Comparison of ENCODE assay signal across 21 cellular contexts in the genomic region with DNA sequence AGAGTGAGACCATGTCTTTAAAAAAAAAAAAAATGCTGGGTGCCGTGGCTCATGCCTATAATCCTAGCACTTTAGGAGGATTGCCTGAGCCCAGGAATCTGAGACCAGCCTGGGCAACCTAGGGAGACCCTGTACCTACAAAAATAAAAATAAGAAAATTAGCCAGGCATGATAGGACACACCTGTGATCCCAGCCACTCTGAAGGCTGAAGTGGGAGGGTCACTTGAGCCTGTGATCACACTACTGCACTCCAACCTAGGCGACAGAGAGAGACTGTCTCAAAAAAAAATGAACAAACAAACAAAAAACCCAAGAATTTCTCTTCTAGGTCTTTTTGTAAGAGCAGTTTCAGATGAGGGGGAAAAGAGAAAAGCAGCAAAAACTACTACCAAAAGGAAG. TPM values are rescaled to one million over a fixed set of nuclear protein-coding genes. Genes with fewer than 3 reads are reported as not detected.
DNase-seq lines count a peak whose midpoint lies in the region; ATAC-seq and TF ChIP-seq lines count a peak whose summit lies in the region.
"Had no signal": no experiment of that assay in that cellular context is flagged by ENCODE, and none has a peak within 500 bp of the region (broad histone marks: within the 10 kb centered on the region; RNA-seq: fewer than 3 reads in every experiment).

No MANE protein-coding gene starts in this region.

- peaks cover 37% of the 10 kb centered on the region for H3K36me3 Mint-ChIP-seq in activated CD8-positive, alpha-beta T cell treated with anti-CD3 and anti-CD28 coated beads, Interleukin-2, amount 10 ng/mL, durations not matched to agents 7 days and 5 days (ENCODE audit: low read depth)
- peaks cover 16% of the 10 kb centered on the region for H3K36me3 Mint-ChIP-seq in activated CD8-positive, alpha-beta T cell treated with anti-CD3 and anti-CD28 coated beads for 36 hours (ENCODE audit: low read depth)
- peaks cover 17% of the 10 kb centered on the region for H3K36me3 Mint-ChIP-seq in CD4-positive, CD25-positive, alpha-beta regulatory T cell
- H3K36me3 Mint-ChIP-seq in T-helper 17 cell (ENCODE audit: low read depth): peaks cover 14% of the 10 kb centered on the region
- H3K36me3 Mint-ChIP-seq in endodermal cell (ENCODE audit: low read depth): peaks cover 45% of the 10 kb centered on the region

- no peak for TF ChIP-seq EP300 in suprapubic skin (IDR thresholded peaks at IDR 0.05)

- ATAC-seq in activated CD8-positive, alpha-beta T cell treated with anti-CD3 and anti-CD28 coated beads, Interleukin-2, amount 10 ng/mL, durations not matched to agents 7 days and 5 days: no peak
- no peak for ATAC-seq in activated CD8-positive, alpha-beta T cell treated with anti-CD3 and anti-CD28 coated beads for 36 hours
- no peak for ATAC-seq in CD4-positive, CD25-positive, alpha-beta regulatory T cell (ENCODE audit: low read depth in 2 of 2)
- ATAC-seq in T-helper 17 cell (no peak), gastrocnemius medialis (no peak)
- ATAC-seq: GM12878 had no signal

- no peaks in the 10 kb centered on the region for H3K27me3 Mint-ChIP-seq in activated CD8-positive, alpha-beta T cell treated with anti-CD3 and anti-CD28 coated beads, Interleukin-2, amount 10 ng/mL, durations not matched to agents 7 days and 5 days (ENCODE audit: low read depth)
- H3K27me3 Mint-ChIP-seq in activated CD8-positive, alpha-beta T cell treated with anti-CD3 and anti-CD28 coated beads for 36 hours: no peaks in the 10 kb centered on the region
- no peaks in the 10 kb centered on the region for H3K27me3 Mint-ChIP-seq in CD4-positive, CD25-positive, alpha-beta regulatory T cell
- no peaks in the 10 kb centered on the region for H3K27me3 Mint-ChIP-seq in T-helper 17 cell
- H3K27me3 Mint-ChIP-seq in endodermal cell (ENCODE audit: insufficient read depth): no peaks in the 10 kb centered on the region

- peaks cover 63% of the 10 kb centered on the region for H3K36me3 ChIP-seq in CD4-positive, CD25-positive, alpha-beta regulatory T cell (ENCODE audit: control insufficient read depth, insufficient read depth, low read length)
- H3K36me3 ChIP-seq in endodermal cell (ENCODE audit: control insufficient read depth, insufficient read depth, low read length): peaks cover 79% of the 10 kb centered on the region
- peaks cover 81% of the 10 kb centered on the region for H3K36me3 ChIP-seq in suprapubic skin
- peaks cover 0 to 82% of the 10 kb centered on the region in 2 donors for H3K36me3 ChIP-seq in gastrocnemius medialis

- DNase-seq in activated CD8-positive, alpha-beta T cell treated with anti-CD3 and anti-CD28 coated beads, Interleukin-2, amount 10 ng/mL, durations not matched to agents 7 days and 5 days: no peak
- no peak for DNase-seq in activated CD8-positive, alpha-beta T cell treated with anti-CD3 and anti-CD28 coated beads for 36 hours
- DNase-seq in CD4-positive, CD25-positive, alpha-beta regulatory T cell: no peak
- DNase-seq in T-helper 17 cell (no peak), endodermal cell (no peak), suprapubic skin (ENCODE audit: low spot score in 2 of 2) (no peak), gastrocnemius medialis (no peak)
- DNase-seq: BE2C, Calu3, DMS53, EL, H9, NCI-H1417, NCI-H187, NCI-H2107, NCI-H2227 treated with DMSO at 0.1 percent for 48 hours, NCI-H510A treated with DMSO at 0.1 percent for 48 hours, NCI-H774, OCI-M1 had no signal

- peak overlapping the region; percentile 83 for H3K27ac Mint-ChIP-seq in activated CD8-positive, alpha-beta T cell treated with anti-CD3 and anti-CD28 coated beads, Interleukin-2, amount 10 ng/mL, durations not matched to agents 7 days and 5 days
- no peak overlapping the region for H3K27ac Mint-ChIP-seq in activated CD8-positive, alpha-beta T cell treated with anti-CD3 and anti-CD28 coated beads for 36 hours
- H3K27ac Mint-ChIP-seq in CD4-positive, CD25-positive, alpha-beta regulatory T cell: peak overlapping the region in 2 of 3 donors; percentile 53 to 71
- H3K27ac Mint-ChIP-seq in T-helper 17 cell (peak overlapping the region; percentile 82), endodermal cell (peak overlapping the region; percentile 41)
- H3K27ac Mint-ChIP-seq: CD8-positive, alpha-beta T cell; H9 had no signal

- no peak overlapping the region for H3K4me3 Mint-ChIP-seq in activated CD8-positive, alpha-beta T cell treated with anti-CD3 and anti-CD28 coated beads, Interleukin-2, amount 10 ng/mL, durations not matched to agents 7 days and 5 days
- no peak overlapping the region for H3K4me3 Mint-ChIP-seq in activated CD8-positive, alpha-beta T cell treated with anti-CD3 and anti-CD28 coated beads for 36 hours
- no peak overlapping the region for H3K4me3 Mint-ChIP-seq in CD4-positive, CD25-positive, alpha-beta regulatory T cell
- H3K4me3 Mint-ChIP-seq in T-helper 17 cell (peak overlapping the region; percentile 5), endodermal cell (no peak overlapping the region)
- H3K4me3 Mint-ChIP-seq: CD8-positive, alpha-beta T cell; H9 had no signal

- H3K4me1 ChIP-seq in CD4-positive, CD25-positive, alpha-beta regulatory T cell (ENCODE audit: control insufficient read depth, insufficient read depth, low read length, poor library complexity, severe bottlenecking): peaks cover 7% of the 10 kb centered on the region
- H3K4me1 ChIP-seq in endodermal cell (ENCODE audit: control insufficient read depth, insufficient read depth, low read length) (no peaks in the 10 kb centered on the region), suprapubic skin (no peaks in the 10 kb centered on the region), gastrocnemius medialis (no peaks in the 10 kb centered on the region)
- H3K4me1 ChIP-seq: BE2C had no signal

- WGBS in endodermal cell (ENCODE audit: insufficient coverage in 1 of 2, insufficient read length in 1 of 2), 2 experiments: 100% methylated on average over 1 of the region's 2 CpGs
- 98% methylated on average over 2 of the region's 2 CpGs for WGBS in suprapubic skin

- CTCF ChIA-PET in activated CD8-positive, alpha-beta T cell treated with anti-CD3 and anti-CD28 coated beads, Interleukin-2, amount 10 ng/mL, durations not matched to agents 7 days and 5 days (lab: Charles Lee): no interaction called here
- CTCF ChIA-PET in activated CD8-positive, alpha-beta T cell treated with anti-CD3 and anti-CD28 coated beads for 36 hours (lab: Charles Lee): no interaction called here

- intact Hi-C loops in activated CD8-positive, alpha-beta T cell treated with anti-CD3 and anti-CD28 coated beads for 36 hours (cut with micrococcal nuclease): no loop called here
- intact Hi-C loops in gastrocnemius medialis (cut with DNase I; ENCODE audit: low total_unique reads): no loop called here

- no peak overlapping the region for H3K4me3 ChIP-seq in CD4-positive, CD25-positive, alpha-beta regulatory T cell (ENCODE audit: low read depth, low read length)
- H3K4me3 ChIP-seq in endodermal cell (ENCODE audit: low read length) (no peak overlapping the region), suprapubic skin (no peak overlapping the region), gastrocnemius medialis (no peak overlapping the region)
- H3K4me3 ChIP-seq: GM12878 had no signal

- H3K9me3 ChIP-seq in CD4-positive, CD25-positive, alpha-beta regulatory T cell (ENCODE audit: control insufficient read depth in 2 of 2, low read length in 2 of 2): no peaks in the 10 kb centered on the region
- H3K9me3 ChIP-seq in T-helper 17 cell (ENCODE audit: control insufficient read depth, low read length, poor library complexity, severe bottlenecking): no peaks in the 10 kb centered on the region
- no peaks in the 10 kb centered on the region for H3K9me3 ChIP-seq in endodermal cell (ENCODE audit: control insufficient read depth, low read length)
- H3K9me3 ChIP-seq in suprapubic skin: no peaks in the 10 kb centered on the region
- H3K9me3 ChIP-seq in gastrocnemius medialis: no peaks in the 10 kb centered on the region
- H3K9me3 ChIP-seq: BE2C had no signal

- H3K27me3 ChIP-seq in CD4-positive, CD25-positive, alpha-beta regulatory T cell (ENCODE audit: control insufficient read depth, insufficient read depth, low read length): no peaks in the 10 kb centered on the region
- no peaks in the 10 kb centered on the region for H3K27me3 ChIP-seq in endodermal cell (ENCODE audit: control insufficient read depth, insufficient read depth, low read length, poor library complexity, severe bottlenecking)
- no peaks in the 10 kb centered on the region for H3K27me3 ChIP-seq in suprapubic skin
- no peaks in the 10 kb centered on the region for H3K27me3 ChIP-seq in gastrocnemius medialis
- H3K27me3 ChIP-seq: BE2C had no signal

- H3K9ac ChIP-seq in endodermal cell (ENCODE audit: extremely low read depth, low read length, poor library complexity, severe bottlenecking): no peak overlapping the region

- POLR2A ChIA-PET in activated CD8-positive, alpha-beta T cell treated with anti-CD3 and anti-CD28 coated beads, Interleukin-2, amount 10 ng/mL, durations not matched to agents 7 days and 5 days (lab: Charles Lee): no interaction called here
- POLR2A ChIA-PET in activated CD8-positive, alpha-beta T cell treated with anti-CD3 and anti-CD28 coated beads for 36 hours (lab: Charles Lee): no interaction called here

- H3K9me3 Mint-ChIP-seq in activated CD8-positive, alpha-beta T cell treated with anti-CD3 and anti-CD28 coated beads, Interleukin-2, amount 10 ng/mL, durations not matched to agents 7 days and 5 days (ENCODE audit: insufficient read depth): no peaks in the 10 kb centered on the region
- H3K9me3 Mint-ChIP-seq in activated CD8-positive, alpha-beta T cell treated with anti-CD3 and anti-CD28 coated beads for 36 hours: no peaks in the 10 kb centered on the region
- no peaks in the 10 kb centered on the region for H3K9me3 Mint-ChIP-seq in CD4-positive, CD25-positive, alpha-beta regulatory T cell
- H3K9me3 Mint-ChIP-seq in endodermal cell: no peaks in the 10 kb centered on the region
- H3K9me3 Mint-ChIP-seq: CD8-positive, alpha-beta T cell; H9 had no signal

- TF ChIP-seq CTCF in activated CD8-positive, alpha-beta T cell treated with anti-CD3 and anti-CD28 coated beads for 36 hours (IDR thresholded peaks at IDR 0.05): no peak
- TF ChIP-seq CTCF in endodermal cell (conservative IDR thresholded peaks at IDR 0.05): no peak
- TF ChIP-seq CTCF in suprapubic skin (IDR thresholded peaks at IDR 0.05): no peak
- no peak for TF ChIP-seq CTCF in gastrocnemius medialis (IDR thresholded peaks at IDR 0.05 in 4 of 5, conservative IDR thresholded peaks at IDR 0.05 in 1 of 5)

- TF ChIP-seq POLR2A in suprapubic skin (IDR thresholded peaks at IDR 0.05) (no peak), gastrocnemius medialis (IDR thresholded peaks at IDR 0.05) (no peak)

- in situ Hi-C loops in gastrocnemius medialis (cut with MboI; ENCODE audit: low sequenced_read_pairs in 4 of 4): no loop called here

- H3K4me1 Mint-ChIP-seq in activated CD8-positive, alpha-beta T cell treated with anti-CD3 and anti-CD28 coated beads, Interleukin-2, amount 10 ng/mL, durations not matched to agents 7 days and 5 days (ENCODE audit: low read depth): peaks cover 5% of the 10 kb centered on the region
- no peaks in the 10 kb centered on the region for H3K4me1 Mint-ChIP-seq in activated CD8-positive, alpha-beta T cell treated with anti-CD3 and anti-CD28 coated beads for 36 hours (ENCODE audit: low read depth)
- peaks cover 0 to 16% (median 9%) of the 10 kb centered on the region in 4 donors for H3K4me1 Mint-ChIP-seq in CD4-positive, CD25-positive, alpha-beta regulatory T cell
- peaks cover 12% of the 10 kb centered on the region for H3K4me1 Mint-ChIP-seq in T-helper 17 cell
- H3K4me1 Mint-ChIP-seq in endodermal cell: no peaks in the 10 kb centered on the region
- H3K4me1 Mint-ChIP-seq: H9 had no signal

- H3K27ac ChIP-seq in CD4-positive, CD25-positive, alpha-beta regulatory T cell (ENCODE audit: insufficient read depth, low read length, poor library complexity, severe bottlenecking): no peak overlapping the region
- H3K27ac ChIP-seq in endodermal cell (ENCODE audit: low read depth, low read length) (no peak overlapping the region), suprapubic skin (no peak overlapping the region), gastrocnemius medialis (no peak overlapping the region)

RNA-seq across cellular contexts. Expression of a gene that starts 34.6 kb away (rescaled TPM):
- total RNA-seq in activated CD8-positive, alpha-beta T cell treated with anti-CD3 and anti-CD28 coated beads, Interleukin-2, amount 10 ng/mL, durations not matched to agents 7 days and 5 days: 100 to 1,000 TPM; 502 to 542 TPM
- 100 to 1,000 TPM; 927 to 948 TPM for total RNA-seq in activated CD8-positive, alpha-beta T cell treated with anti-CD3 and anti-CD28 coated beads for 36 hours
- 167 TPM for total RNA-seq in CD4-positive, CD25-positive, alpha-beta regulatory T cell
- 100 to 1,000 TPM; 304 to 341 (median 328) TPM for polyA plus RNA-seq in CD4-positive, CD25-positive, alpha-beta regulatory T cell
- 100 to 1,000 TPM; 219 to 256 TPM for total RNA-seq in T-helper 17 cell
- total RNA-seq in endodermal cell: 100 to 1,000 TPM; 560 to 707 TPM
- polyA plus RNA-seq in endodermal cell (2013, experiment 1 of 2): 337 TPM
- polyA plus RNA-seq in endodermal cell (2013, experiment 2 of 2): 326 TPM
- 100 to 1,000 TPM; 239 to 695 (median 466) TPM for total RNA-seq in suprapubic skin
- total RNA-seq in gastrocnemius medialis: 100 to 1,000 TPM; 412 to 666 (median 508) TPM

RNA-seq across cellular contexts. Expression of a gene that starts 47.5 kb away (rescaled TPM):
- 100 to 1,000 TPM; 148 to 150 TPM for total RNA-seq in activated CD8-positive, alpha-beta T cell treated with anti-CD3 and anti-CD28 coated beads, Interleukin-2, amount 10 ng/mL, durations not matched to agents 7 days and 5 days
- 100 to 1,000 TPM; 296 to 301 TPM for total RNA-seq in activated CD8-positive, alpha-beta T cell treated with anti-CD3 and anti-CD28 coated beads for 36 hours
- total RNA-seq in CD4-positive, CD25-positive, alpha-beta regulatory T cell: 14.1 TPM
- polyA plus RNA-seq in CD4-positive, CD25-positive, alpha-beta regulatory T cell: 10 to 100 TPM; 46.3 to 72.3 (median 55.0) TPM
- total RNA-seq in T-helper 17 cell (10 to 100 TPM; 17.2 to 19.9 TPM), endodermal cell (100 to 1,000 TPM in 1 of 2 donors, 10 to 100 TPM in 1; 99.6 to 107 TPM), suprapubic skin (10 to 100 TPM; 21.1 to 67.6 (median 61.1) TPM), gastrocnemius medialis (10 to 100 TPM; 19.1 to 32.6 (median 29.2) TPM)
- 134 TPM for polyA plus RNA-seq in endodermal cell (2013, experiment 1 of 2)
- polyA plus RNA-seq in endodermal cell (2013, experiment 2 of 2): 136 TPM

RNA-seq across cellular contexts. Expression of a gene that starts 59.0 kb away (rescaled TPM):
- total RNA-seq in activated CD8-positive, alpha-beta T cell treated with anti-CD3 and anti-CD28 coated beads, Interleukin-2, amount 10 ng/mL, durations not matched to agents 7 days and 5 days: 10 to 100 TPM; 10.4 to 11.4 TPM
- total RNA-seq in activated CD8-positive, alpha-beta T cell treated with anti-CD3 and anti-CD28 coated beads for 36 hours: 10 to 100 TPM in 1 of 2 experiments, 1 to 10 TPM in 1; 7.0 to 10.2 TPM
- 27.4 TPM for total RNA-seq in CD4-positive, CD25-positive, alpha-beta regulatory T cell
- 1 to 10 TPM; 4.3 to 8.2 (median 5.8) TPM for polyA plus RNA-seq in CD4-positive, CD25-positive, alpha-beta regulatory T cell
- 10 to 100 TPM; 27.5 to 33.7 TPM for total RNA-seq in T-helper 17 cell
- total RNA-seq in endodermal cell: 10 to 100 TPM; 33.6 to 37.7 TPM
- polyA plus RNA-seq in endodermal cell (2013, experiment 1 of 2): 38.5 TPM
- polyA plus RNA-seq in endodermal cell (2013, experiment 2 of 2): 36.3 TPM
- 10 to 100 TPM; 15.3 to 91.7 (median 25.8) TPM for total RNA-seq in suprapubic skin
- 1 to 10 TPM; 4.6 to 9.8 (median 7.6) TPM for total RNA-seq in gastrocnemius medialis

RNA-seq across cellular contexts. Expression of a gene that starts 59.5 kb away (rescaled TPM):
- total RNA-seq in activated CD8-positive, alpha-beta T cell treated with anti-CD3 and anti-CD28 coated beads, Interleukin-2, amount 10 ng/mL, durations not matched to agents 7 days and 5 days: 10 to 100 TPM; 47.4 to 52.1 TPM
- total RNA-seq in activated CD8-positive, alpha-beta T cell treated with anti-CD3 and anti-CD28 coated beads for 36 hours: 10 to 100 TPM; 61.9 to 67.9 TPM
- total RNA-seq in CD4-positive, CD25-positive, alpha-beta regulatory T cell: 55.8 TPM
- 10 to 100 TPM; 50.2 to 56.7 (median 54.2) TPM for polyA plus RNA-seq in CD4-positive, CD25-positive, alpha-beta regulatory T cell
- 10 to 100 TPM; 49.3 to 54.1 TPM for total RNA-seq in T-helper 17 cell
- total RNA-seq in endodermal cell: 10 to 100 TPM; 52.3 to 68.7 TPM
- polyA plus RNA-seq in endodermal cell (2013, experiment 1 of 2): 51.1 TPM
- 51.6 TPM for polyA plus RNA-seq in endodermal cell (2013, experiment 2 of 2)
- 10 to 100 TPM; 26.5 to 49.6 (median 45.1) TPM for total RNA-seq in suprapubic skin
- 10 to 100 TPM; 19.0 to 29.9 (median 21.4) TPM for total RNA-seq in gastrocnemius medialis
